ENCODE assay signal across 21 cellular contexts in the genomic region with DNA sequence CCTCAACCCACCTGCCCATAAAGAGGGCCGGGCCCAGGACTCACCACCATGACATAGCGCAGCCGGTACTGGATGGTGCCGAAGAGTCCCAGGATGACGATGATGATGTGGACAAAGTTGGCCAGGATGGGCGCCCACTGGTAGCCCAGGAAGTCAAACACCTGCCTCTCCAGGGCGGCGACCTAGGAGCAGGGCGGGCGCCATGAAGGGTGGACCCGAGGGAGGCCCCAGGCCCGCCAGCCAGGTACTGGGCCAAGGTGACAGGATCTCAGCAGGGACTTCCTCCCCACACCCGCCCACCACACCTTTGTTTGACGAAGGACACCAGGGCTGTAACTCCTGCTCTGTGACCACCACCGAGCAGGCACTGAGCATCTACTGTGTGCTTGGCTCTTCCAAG. TPM values are rescaled to one million over a fixed set of nuclear protein-coding genes. Genes with fewer than 3 reads are reported as not detected.
DNase-seq lines count a peak whose midpoint lies in the region; FAIRE-seq lines count a peak whose summit lies in the region.
"Had no signal": no experiment of that assay in that cellular context is flagged by ENCODE, and none has a peak within 500 bp of the region (broad histone marks: within the 10 kb centered on the region; RNA-seq: fewer than 3 reads in every experiment).

No MANE protein-coding gene starts in this region.

- H2BK120ac ChIP-seq in neuronal stem cell (ENCODE audit: low read depth, low read length), result no peak overlapping the region

- H4K8ac ChIP-seq in neuronal stem cell (ENCODE audit: low read depth, low read length), result peak overlapping the region; percentile 43

- no peak overlapping the region for H3K14ac ChIP-seq in neuronal stem cell (ENCODE audit: low read length)

- H3K9ac ChIP-seq in BLaER1 treated with 17β-estradiol and CSF1 and Interleukin-3, amounts not matched to agents 10 nM and 100 nM, result peak overlapping the region in 5 of 11 experiments; percentile 15 to 56 (median 44); a peak in 6 of 22 replicates
- H3K9ac ChIP-seq in neuronal stem cell (ENCODE audit: low read depth, low read length, poor library complexity), result no peak overlapping the region

- no peaks in the 10 kb centered on the region; a peak in 1 of 22 replicates for H3K36me3 ChIP-seq in BLaER1 treated with 17β-estradiol and CSF1 and Interleukin-3, amounts not matched to agents 10 nM and 100 nM
- H3K36me3 ChIP-seq in neuronal stem cell (replicated peaks in 1 of 2; ENCODE audit: control insufficient read depth in 2 of 2, insufficient read depth in 2 of 2, low read length in 2 of 2) (peaks cover 2 to 21% of the 10 kb centered on the region in 2 donors), MG63 (no peaks in the 10 kb centered on the region)
- no peaks in the 10 kb centered on the region for H3K36me3 ChIP-seq in CD8-positive, alpha-beta memory T cell (ENCODE audit: insufficient read depth, low read length)

- no peak overlapping the region for H2AFZ ChIP-seq in neuronal stem cell (ENCODE audit: low read length)

- H3K4me3 Mint-ChIP-seq in CD8-positive, alpha-beta memory T cell, result no peak overlapping the region
- H3K4me3 Mint-ChIP-seq: CD8-positive, alpha-beta T cell; H9; IgD-negative memory B cell had no signal

- H3K27me3 ChIP-seq in BLaER1 treated with 17β-estradiol and CSF1 and Interleukin-3, amounts not matched to agents 10 nM and 100 nM, result peaks cover 23 to 92% (median 32%) of the 10 kb centered on the region in 11 experiments
- no peaks in the 10 kb centered on the region for H3K27me3 ChIP-seq in neuronal stem cell (ENCODE audit: control insufficient read depth in 3 of 3, insufficient read depth in 3 of 3, low read depth in 1 of 3, low read length in 3 of 3)
- peaks cover 14% of the 10 kb centered on the region for H3K27me3 ChIP-seq in CD8-positive, alpha-beta memory T cell (ENCODE audit: insufficient read depth, low read length, poor library complexity, severe bottlenecking)
- H3K27me3 ChIP-seq in MG63, result peaks cover 18% of the 10 kb centered on the region

- POLR2A ChIA-PET in CD8-positive, alpha-beta memory T cell (lab: Charles Lee), result no interaction called here

- FAIRE-seq in HTR-8/SVneo (lab: Jason Lieb, UNC), result peak; percentile 33
- FAIRE-seq: A204.1, D721Med, H1 had no signal

- H3K4me2 ChIP-seq in BLaER1 treated with 17β-estradiol and CSF1 and Interleukin-3, amounts not matched to agents 10 nM and 100 nM, result peak overlapping the region in 10 of 11 experiments; percentile 7 to 97 (median 92); a peak in 18 of 22 replicates
- H3K4me2 ChIP-seq in neuronal stem cell (ENCODE audit: insufficient read depth, low read length, poor library complexity, severe bottlenecking), result peak overlapping the region; percentile 11

- H2BK12ac ChIP-seq in neuronal stem cell (ENCODE audit: low read length), result no peak overlapping the region

- peak overlapping the region; percentile 70 for H2AK5ac ChIP-seq in neuronal stem cell (ENCODE audit: low read depth, low read length)

- peaks cover 31 to 54% of the 10 kb centered on the region in 2 donors for H3K27me3 Mint-ChIP-seq in CD8-positive, alpha-beta memory T cell

- H3K9me3 ChIP-seq in BLaER1 treated with 17β-estradiol and CSF1 and Interleukin-3, amounts not matched to agents 10 nM and 100 nM (replicated peaks in 1 of 11), result no peaks in the 10 kb centered on the region
- no peaks in the 10 kb centered on the region for H3K9me3 ChIP-seq in neuronal stem cell (replicated peaks in 1 of 2; ENCODE audit: control insufficient read depth in 2 of 2, insufficient read depth in 1 of 2, low read depth in 1 of 2, low read length in 2 of 2)
- H3K9me3 ChIP-seq in CD8-positive, alpha-beta memory T cell (ENCODE audit: low read length), result no peaks in the 10 kb centered on the region
- H3K9me3 ChIP-seq in MG63, result no peaks in the 10 kb centered on the region

- no peak overlapping the region for H3K23ac ChIP-seq in neuronal stem cell (ENCODE audit: low read depth, low read length, poor library complexity)

- DNase-seq in HTR-8/SVneo (ENCODE audit: insufficient read length, low spot score), result no peak
- no peak for DNase-seq in neuronal stem cell (ENCODE audit: low spot score)
- DNase-seq in NCI-H82 treated with DMSO at 0.1 percent for 48 hours (lab: John Stamatoyannopoulos, UW; ENCODE audit: unreplicated experiment), result no peak
- DNase-seq in CD8-positive, alpha-beta memory T cell, result no peak
- DNase-seq in GF-D8 (lab: John Stamatoyannopoulos, UW), result no peak
- no peak for DNase-seq in MG63
- DNase-seq: AML-193; CD8-positive, alpha-beta T cell; COR-L47; GDM1; H9; Karpas-422; KBM-7 had no signal

- peaks cover 17% of the 10 kb centered on the region for H3K79me1 ChIP-seq in neuronal stem cell (ENCODE audit: low read depth, low read length)

- H3K27ac ChIP-seq in BLaER1 treated with 17β-estradiol and CSF1 and Interleukin-3, amounts not matched to agents 10 nM and 100 nM, result peak overlapping the region in 3 of 11 experiments; percentile 5 to 60 (median 33); a peak in 4 of 22 replicates
- no peak overlapping the region for H3K27ac ChIP-seq in neuronal stem cell (replicated peaks; ENCODE audit: low read length)
- no peak overlapping the region for H3K27ac ChIP-seq in CD8-positive, alpha-beta memory T cell (ENCODE audit: low read depth, low read length)
- H3K27ac ChIP-seq: HL-60 had no signal

- peak overlapping the region; percentile 48 for H3K18ac ChIP-seq in neuronal stem cell (ENCODE audit: low read length)

- no peaks in the 10 kb centered on the region for H3K9me3 Mint-ChIP-seq in CD8-positive, alpha-beta memory T cell
- H3K9me3 Mint-ChIP-seq: CD8-positive, alpha-beta T cell; IgD-negative memory B cell had no signal

- peaks cover 5 to 12% (median 5%) of the 10 kb centered on the region in 3 donors for H3K4me1 Mint-ChIP-seq in CD8-positive, alpha-beta memory T cell

- H4K91ac ChIP-seq in neuronal stem cell (ENCODE audit: low read depth, low read length, poor library complexity), result no peak overlapping the region

- H2BK5ac ChIP-seq in neuronal stem cell (ENCODE audit: low read length), result no peak overlapping the region

- peaks cover 53 to 96% (median 91%) of the 10 kb centered on the region in 10 experiments for H3K4me1 ChIP-seq in BLaER1 treated with 17β-estradiol and CSF1 and Interleukin-3, amounts not matched to agents 10 nM and 100 nM
- peaks cover 27 to 34% of the 10 kb centered on the region in 2 donors for H3K4me1 ChIP-seq in neuronal stem cell (ENCODE audit: control insufficient read depth in 2 of 2, insufficient read depth in 1 of 2, low read depth in 1 of 2, low read length in 2 of 2)
- H3K4me1 ChIP-seq in CD8-positive, alpha-beta memory T cell (ENCODE audit: insufficient read depth, low read length), result no peaks in the 10 kb centered on the region

- no peaks in the 10 kb centered on the region for H3K36me3 Mint-ChIP-seq in CD8-positive, alpha-beta memory T cell
- H3K36me3 Mint-ChIP-seq: CD8-positive, alpha-beta T cell had no signal

- no peak overlapping the region for H2BK15ac ChIP-seq in neuronal stem cell (ENCODE audit: low read length)

- H3K4ac ChIP-seq in neuronal stem cell (ENCODE audit: low read length), result no peak overlapping the region

- no CpG with 5 or more reads among the region's 15 CpGs for whole genome bisulfite sequencing in neuronal stem cell (ENCODE audit: extremely low coverage in 2 of 2, insufficient read length in 2 of 2, insufficient replicate concordance in 1 of 2), 2 donors

- peaks cover 0 to 71% (median 25%) of the 10 kb centered on the region in 11 experiments; a peak in 17 of 22 replicates for H4K20me1 ChIP-seq in BLaER1 treated with 17β-estradiol and CSF1 and Interleukin-3, amounts not matched to agents 10 nM and 100 nM

- no peak overlapping the region for H3K27ac Mint-ChIP-seq in CD8-positive, alpha-beta memory T cell
- H3K27ac Mint-ChIP-seq: CD8-positive, alpha-beta T cell; H9 had no signal

- CTCF ChIA-PET in CD8-positive, alpha-beta memory T cell (lab: Charles Lee), result no interaction called here

- H3K4me3 ChIP-seq in BLaER1 treated with 17β-estradiol and CSF1 and Interleukin-3, amounts not matched to agents 10 nM and 100 nM, result peak overlapping the region in 3 of 10 experiments; percentile 6 to 40 (median 27); a peak in 4 of 20 replicates
- H3K4me3 ChIP-seq in neuronal stem cell (ENCODE audit: low read length in 2 of 2), result no peak overlapping the region
- H3K4me3 ChIP-seq in CD8-positive, alpha-beta memory T cell (ENCODE audit: low read length), result no peak overlapping the region
- no peak overlapping the region for H3K4me3 ChIP-seq in MG63

RNA-seq across cellular contexts. Expression of gene NKAIN4, which starts 4.4 kb away (rescaled TPM):
- polyA plus RNA-seq in neuronal stem cell (2013, experiment 1 of 2), result 39.2 TPM
- polyA plus RNA-seq in neuronal stem cell (2013, experiment 2 of 2), result 40.2 TPM
- total RNA-seq in CD8-positive, alpha-beta memory T cell, result not detected
- polyA plus RNA-seq in CD8-positive, alpha-beta memory T cell, result not detected
- not detected in 2 replicates for total RNA-seq in MG63 (2014; rRNA removed; shearing (Covaris generic); ENCODE audit: low replicate concordance)
- total RNA-seq: CD8-positive, alpha-beta T cell; HT1080 had no signal
- polyA plus RNA-seq: BJ, IgD-negative memory B cell had no signal

RNA-seq across cellular contexts. Expression of gene BIRC7, which starts 14.2 kb away (rescaled TPM):
- 0.03 TPM for polyA plus RNA-seq in neuronal stem cell (2013, experiment 1 of 2)
- 0.06 TPM for polyA plus RNA-seq in neuronal stem cell (2013, experiment 2 of 2)
- total RNA-seq in CD8-positive, alpha-beta memory T cell, result not detected
- not detected for polyA plus RNA-seq in CD8-positive, alpha-beta memory T cell
- not detected in 2 replicates for total RNA-seq in MG63 (2014; rRNA removed; shearing (Covaris generic); ENCODE audit: low replicate concordance)
- total RNA-seq: H9, HT1080 had no signal
- polyA plus RNA-seq: BJ, IgD-negative memory B cell had no signal

RNA-seq across cellular contexts. Expression of gene ARFGAP1, which starts 22.7 kb away (rescaled TPM):
- polyA plus RNA-seq in neuronal stem cell (2013, experiment 1 of 2), result 60.7 TPM
- 56.3 TPM for polyA plus RNA-seq in neuronal stem cell (2013, experiment 2 of 2)
- 10 to 100 TPM; 71.0 to 77.5 TPM for total RNA-seq in CD8-positive, alpha-beta memory T cell
- polyA plus RNA-seq in CD8-positive, alpha-beta memory T cell, result 22.7 TPM
- total RNA-seq in MG63 (2014; rRNA removed; shearing (Covaris generic); ENCODE audit: low replicate concordance), result 67.2 and 83.8 TPM in 2 replicates

RNA-seq across cellular contexts. Expression of gene YTHDF1, which starts 34.0 kb away (rescaled TPM):
- 33.5 TPM for polyA plus RNA-seq in neuronal stem cell (2013, experiment 1 of 2)
- polyA plus RNA-seq in neuronal stem cell (2013, experiment 2 of 2), result 33.7 TPM
- total RNA-seq in CD8-positive, alpha-beta memory T cell, result 10 to 100 TPM; 47.0 to 47.5 TPM
- polyA plus RNA-seq in CD8-positive, alpha-beta memory T cell, result 43.1 TPM
- 17.0 and 19.8 TPM in 2 replicates for total RNA-seq in MG63 (2014; rRNA removed; shearing (Covaris generic); ENCODE audit: low replicate concordance)

RNA-seq across cellular contexts. Expression of gene COL20A1, which starts 43.1 kb away (rescaled TPM):
- 0.13 TPM for polyA plus RNA-seq in neuronal stem cell (2013, experiment 1 of 2)
- 0.08 TPM for polyA plus RNA-seq in neuronal stem cell (2013, experiment 2 of 2)
- under 1 TPM in 1 of 2 experiments, not detected in 1; 0.04 TPM for total RNA-seq in CD8-positive, alpha-beta memory T cell
- polyA plus RNA-seq in CD8-positive, alpha-beta memory T cell, result not detected
- total RNA-seq in MG63 (2014; rRNA removed; shearing (Covaris generic); ENCODE audit: low replicate concordance), result not detected in 2 replicates
- total RNA-seq: HT1080 had no signal
- polyA plus RNA-seq: BJ, IgD-negative memory B cell had no signal
